17 cellular contexts compared by ENCODE assay signal in the genomic region with DNA sequence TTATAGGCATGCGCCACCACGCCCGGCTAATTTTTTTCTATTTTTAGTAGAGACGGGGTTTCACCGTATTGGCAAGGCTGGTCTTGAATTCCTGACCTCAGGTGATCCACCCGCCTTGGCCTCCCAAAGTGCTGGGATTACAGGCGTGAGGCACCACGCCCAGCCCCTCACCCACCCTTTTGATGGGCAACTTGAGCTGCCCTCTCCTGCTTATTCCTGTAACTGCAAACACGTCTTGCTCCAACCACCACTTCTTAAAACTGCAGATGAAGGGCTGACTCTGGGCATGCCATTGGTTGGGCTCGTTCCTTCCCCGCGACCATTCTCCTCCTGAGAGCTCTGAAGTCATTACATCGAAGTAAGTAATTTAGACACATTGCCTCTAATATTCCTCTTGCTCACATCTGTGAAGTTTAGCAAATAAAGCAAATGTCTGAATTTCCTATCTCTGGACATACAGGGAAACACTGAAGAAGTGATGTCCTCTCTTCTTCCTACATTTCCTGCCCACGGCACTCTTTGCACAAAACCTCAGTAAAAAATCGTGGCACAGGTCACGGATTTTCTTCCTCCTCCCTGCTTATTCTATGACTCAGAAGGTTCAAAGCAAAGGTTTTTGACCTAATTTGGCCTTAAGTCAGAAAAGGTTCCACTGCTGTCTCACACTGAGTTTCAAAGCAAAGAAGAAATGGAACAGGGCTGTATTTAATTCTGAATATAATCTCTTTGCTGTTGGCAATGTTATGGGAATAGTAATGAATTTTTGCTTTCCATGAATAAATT.
DNase-seq lines count a peak whose midpoint lies in the region; ATAC-seq, FAIRE-seq and TF ChIP-seq lines count a peak whose summit lies in the region.
"Had no signal": no experiment of that assay in that cellular context is flagged by ENCODE, and none has a peak within 500 bp of the region (broad histone marks: within the 10 kb centered on the region; RNA-seq: fewer than 3 reads in every experiment).

No MANE protein-coding gene starts in this region.

- TF ChIP-seq CTCF in fibroblast of pulmonary artery (IDR thresholded peaks at IDR 0.05; ENCODE audit: low read length, missing control alignments) = no peak

- H3K27me3 Mint-ChIP-seq in activated T-cell treated with anti-CD3 and anti-CD28 coated beads, Interleukin-2, amount 50 U/mL, for 24 hours = no peaks in the 10 kb centered on the region
- no peaks in the 10 kb centered on the region for H3K27me3 Mint-ChIP-seq in activated T-helper 1 cell treated with anti-CD3 and anti-CD28 coated beads, Interleukin-12 subunit alpha, Interleukin-12 subunit beta, Interleukin-2, Interleukin-4 antibody, amounts not matched to agents 30 ng/mL and 10 ng/mL and 1 ng/mL, durations not matched to agents 14 hours and 24 hours and 36 hours (ENCODE audit: insufficient read depth)

- no peaks in the 10 kb centered on the region for H3K9me3 Mint-ChIP-seq in activated T-cell treated with anti-CD3 and anti-CD28 coated beads, Interleukin-2, amount 50 U/mL, for 24 hours
- H3K9me3 Mint-ChIP-seq in activated T-helper 1 cell treated with anti-CD3 and anti-CD28 coated beads, Interleukin-12 subunit alpha, Interleukin-12 subunit beta, Interleukin-2, Interleukin-4 antibody, amounts not matched to agents 30 ng/mL and 10 ng/mL and 1 ng/mL, durations not matched to agents 14 hours and 24 hours and 36 hours = no peaks in the 10 kb centered on the region

- H3K4me1 Mint-ChIP-seq in activated T-cell treated with anti-CD3 and anti-CD28 coated beads, Interleukin-2, amount 50 U/mL, for 24 hours (ENCODE audit: low read depth) = peaks cover 8% of the 10 kb centered on the region
- peaks cover 9% of the 10 kb centered on the region for H3K4me1 Mint-ChIP-seq in activated T-helper 1 cell treated with anti-CD3 and anti-CD28 coated beads, Interleukin-12 subunit alpha, Interleukin-12 subunit beta, Interleukin-2, Interleukin-4 antibody, amounts not matched to agents 30 ng/mL and 10 ng/mL and 1 ng/mL, durations not matched to agents 14 hours and 24 hours and 36 hours (ENCODE audit: low read depth)

- no peak for ATAC-seq in GM18502 (IDR thresholded peaks at IDR 0.05; ENCODE audit: poor library complexity, unreplicated experiment)

- FAIRE-seq in urothelium cell line (lab: Jason Lieb, UNC) = no peak
- FAIRE-seq: endometrium, GM12892 had no signal

- H3K36me3 Mint-ChIP-seq in activated T-cell treated with anti-CD3 and anti-CD28 coated beads, Interleukin-2, amount 50 U/mL, for 24 hours (ENCODE audit: low read depth) = no peaks in the 10 kb centered on the region
- peaks cover 5% of the 10 kb centered on the region for H3K36me3 Mint-ChIP-seq in activated T-helper 1 cell treated with anti-CD3 and anti-CD28 coated beads, Interleukin-12 subunit alpha, Interleukin-12 subunit beta, Interleukin-2, Interleukin-4 antibody, amounts not matched to agents 30 ng/mL and 10 ng/mL and 1 ng/mL, durations not matched to agents 14 hours and 24 hours and 36 hours (ENCODE audit: low read depth)

- no peak overlapping the region for H3K4me3 Mint-ChIP-seq in activated T-cell treated with anti-CD3 and anti-CD28 coated beads, Interleukin-2, amount 50 U/mL, for 24 hours
- H3K4me3 Mint-ChIP-seq in activated T-helper 1 cell treated with anti-CD3 and anti-CD28 coated beads, Interleukin-12 subunit alpha, Interleukin-12 subunit beta, Interleukin-2, Interleukin-4 antibody, amounts not matched to agents 30 ng/mL and 10 ng/mL and 1 ng/mL, durations not matched to agents 14 hours and 24 hours and 36 hours = no peak overlapping the region

- DNase-seq in activated T-cell treated with anti-CD3 and anti-CD28 coated beads, Interleukin-2, amount 50 U/mL, for 24 hours = no peak
- DNase-seq in activated T-cell treated with anti-CD3 and anti-CD28 coated beads for 4 hours = no peak
- DNase-seq in activated T-helper 1 cell treated with anti-CD3 and anti-CD28 coated beads, Interleukin-12 subunit alpha, Interleukin-12 subunit beta, Interleukin-2, Interleukin-4 antibody, amounts not matched to agents 30 ng/mL and 10 ng/mL and 1 ng/mL, durations not matched to agents 14 hours and 24 hours and 36 hours (ENCODE audit: low spot score) = no peak
- DNase-seq in fibroblast of pulmonary artery (ENCODE audit: low read depth) = peak; percentile 39
- peak; percentile 54 for DNase-seq in urothelium cell line (ENCODE audit: low spot score)
- no peak for DNase-seq in activated effector memory CD4-positive, alpha-beta T cell treated with Interleukin-2 at 50 U/mL for 16 hours
- DNase-seq in GOT3 (lab: John Stamatoyannopoulos, UW) = no peak
- DNase-seq: activated CD8-positive, alpha-beta memory T cell treated with anti-CD3 and anti-CD28 coated beads, Interleukin-2, amount 50 U/mL, for 48 hours; aorta; DMS153; NCI-H1694; SHP77 treated with DMSO at 0.1 percent for 48 hours; stimulated activated CD4-positive, alpha-beta T cell treated with anti-CD3 and anti-CD28 coated beads, Interleukin-15, amount 100 ng/mL, for 24 hours; transverse colon had no signal

- H3K27ac Mint-ChIP-seq in activated T-cell treated with anti-CD3 and anti-CD28 coated beads, Interleukin-2, amount 50 U/mL, for 24 hours = peak overlapping the region; percentile 13
- H3K27ac Mint-ChIP-seq in activated T-helper 1 cell treated with anti-CD3 and anti-CD28 coated beads, Interleukin-12 subunit alpha, Interleukin-12 subunit beta, Interleukin-2, Interleukin-4 antibody, amounts not matched to agents 30 ng/mL and 10 ng/mL and 1 ng/mL, durations not matched to agents 14 hours and 24 hours and 36 hours = peak overlapping the region; percentile 16

- no peak overlapping the region for H3K4me3 ChIP-seq in fibroblast of pulmonary artery (replicated peaks; ENCODE audit: low read depth, low read length)
- H3K4me3 ChIP-seq: transverse colon had no signal

- intact Hi-C loops in activated T-helper 1 cell treated with anti-CD3 and anti-CD28 coated beads, Interleukin-12 subunit alpha, Interleukin-12 subunit beta, Interleukin-2, Interleukin-4 antibody, amounts not matched to agents 30 ng/mL and 10 ng/mL and 1 ng/mL, durations not matched to agents 14 hours and 24 hours and 36 hours (cut with micrococcal nuclease) = no loop called here

Comparison
In these comparisons a context has a peak if more than half of its experiments do, and no peak if none do; other contexts are left out.
1. DNase-seq: peak in fibroblast of pulmonary artery (single experiment) and urothelium cell line (single experiment); none in activated T-cell treated with anti-CD3 and anti-CD28 coated beads, Interleukin-2, amount 50 U/mL, for 24 hours (single experiment), activated T-cell treated with anti-CD3 and anti-CD28 coated beads for 4 hours (single experiment), activated T-helper 1 cell treated with anti-CD3 and anti-CD28 coated beads, Interleukin-12 subunit alpha, Interleukin-12 subunit beta, Interleukin-2, Interleukin-4 antibody, amounts not matched to agents 30 ng/mL and 10 ng/mL and 1 ng/mL, durations not matched to agents 14 hours and 24 hours and 36 hours (single experiment), activated effector memory CD4-positive, alpha-beta T cell treated with Interleukin-2 at 50 U/mL for 16 hours (single experiment) and GOT3 (single experiment).